Comparison of ENCODE assay signal across 1 cellular context in genomic region chr2:10057231-10058107, GRCh38.
TF ChIP-seq lines count a peak whose summit lies in the region.

No MANE protein-coding gene starts in this region.

TF ChIP-seq in HepG2, 621 proteins besides CTCF, POLR2A, EP300 and RAD21 (continued from another document and continues in another):
- TF ChIP-seq ARID3A (IDR thresholded peaks at IDR 0.05; ENCODE audit: low read depth, low read length) (no peak), POGZ (CRISPR knock-in tag; IDR thresholded peaks at IDR 0.05) (no peak), ZBTB43 (CRISPR knock-in tag; conservative IDR thresholded peaks at IDR 0.05) (no peak), ZFP37 (CRISPR knock-in tag; IDR thresholded peaks at IDR 0.05; ENCODE audit: borderline replicate concordance) (no peak), USF2 (IDR thresholded peaks at IDR 0.05; ENCODE audit: low read depth, low read length) (no peak), USF2 (CRISPR knock-in tag; IDR thresholded peaks at IDR 0.05; ENCODE audit: borderline replicate concordance) (no peak), RFXAP (CRISPR knock-in tag; IDR thresholded peaks at IDR 0.05; ENCODE audit: borderline replicate concordance) (no peak), FIP1L1 (IDR thresholded peaks at IDR 0.05; ENCODE audit: borderline replicate concordance, insufficient read depth, low read depth, low read length) (no peak), NFATC3 (CRISPR knock-in tag; IDR thresholded peaks at IDR 0.05) (0 out of 2 replicates have a peak, but pooled peaks have one; percentile 85), ZNF605 (CRISPR knock-in tag; IDR thresholded peaks at IDR 0.05) (no peak), KLF6 (CRISPR knock-in tag; IDR thresholded peaks at IDR 0.05) (no peak), PPARG (CRISPR knock-in tag; conservative IDR thresholded peaks at IDR 0.05) (no peak), MTF2 (CRISPR knock-in tag; IDR thresholded peaks at IDR 0.05; ENCODE audit: borderline replicate concordance) (no peak), ZNF350 (CRISPR knock-in tag; IDR thresholded peaks at IDR 0.05; ENCODE audit: borderline replicate concordance, low read depth) (no peak), ZBTB49 (CRISPR knock-in tag; IDR thresholded peaks at IDR 0.05; ENCODE audit: borderline replicate concordance) (no peak), MLX (CRISPR knock-in tag; IDR thresholded peaks at IDR 0.05) (no peak), KLF15 (CRISPR knock-in tag; IDR thresholded peaks at IDR 0.05; ENCODE audit: borderline replicate concordance) (no peak), ZBTB14 (CRISPR knock-in tag; IDR thresholded peaks at IDR 0.05) (no peak), IKZF5 (CRISPR knock-in tag; IDR thresholded peaks at IDR 0.05) (peak; percentile 18; the same call in 1 of the 2 replicates), ARID5B (CRISPR knock-in tag; IDR thresholded peaks at IDR 0.05) (no peak), ZMYM2 (CRISPR knock-in tag; IDR thresholded peaks at IDR 0.05) (no peak), GABPA (IDR thresholded peaks at IDR 0.05; ENCODE audit: low read depth, low read length) (no peak), GABPA (CRISPR knock-in tag; IDR thresholded peaks at IDR 0.05; ENCODE audit: low read depth) (no peak), TOE1 (CRISPR knock-in tag; IDR thresholded peaks at IDR 0.05) (no peak), ZNF501 (CRISPR knock-in tag; IDR thresholded peaks at IDR 0.05) (no peak), KAT8 (CRISPR knock-in tag; IDR thresholded peaks at IDR 0.05) (no peak), DRAP1 (CRISPR knock-in tag; IDR thresholded peaks at IDR 0.05) (0 out of 2 replicates have a peak, but pooled peaks have one; percentile 8), ZSCAN29 (CRISPR knock-in tag; conservative IDR thresholded peaks at IDR 0.05) (no peak), TFDP2 (CRISPR knock-in tag; IDR thresholded peaks at IDR 0.05) (no peak), ZNF446 (CRISPR knock-in tag; IDR thresholded peaks at IDR 0.05) (no peak), ZNF142 (CRISPR knock-in tag; IDR thresholded peaks at IDR 0.05) (peak; percentile 59; the same call in 1 of the 2 replicates), GZF1 (CRISPR knock-in tag; IDR thresholded peaks at IDR 0.05) (no peak), MYC (CRISPR knock-in tag; IDR thresholded peaks at IDR 0.05; ENCODE audit: borderline replicate concordance) (0 out of 2 replicates have a peak, but pooled peaks have one; percentile 33), TP53 (CRISPR knock-in tag; conservative IDR thresholded peaks at IDR 0.05) (no peak), EZH2 (conservative IDR thresholded peaks at IDR 0.05; ENCODE audit: low read depth, low read length) (no peak), ZFP41 (CRISPR knock-in tag; IDR thresholded peaks at IDR 0.05; ENCODE audit: borderline replicate concordance) (no peak), ZNF577 (CRISPR knock-in tag; IDR thresholded peaks at IDR 0.05; ENCODE audit: borderline replicate concordance, low read depth) (no peak)
